In genomic region chr3:149085828-149086231, GRCh38 we compare ENCODE assay signal across 1 cellular context.
TF ChIP-seq lines count a peak whose summit lies in the region.

No MANE protein-coding gene starts in this region.

TF ChIP-seq in K562, 482 proteins besides CTCF, POLR2A, EP300 and RAD21 (continued from another document and continues in another):
- 0 out of 4 replicates have a peak, but pooled peaks of 1 of the 2 experiments have one; percentile 37 for TF ChIP-seq FOXK2 (conservative IDR thresholded peaks at IDR 0.05 in 1 of 2, IDR thresholded peaks at IDR 0.05 in 1 of 2; ENCODE audit: low read depth in 2 of 2)
- TF ChIP-seq REST (CRISPR knock-in tag; IDR thresholded peaks at IDR 0.05; ENCODE audit: low read depth), result no peak
- TF ChIP-seq CBX3 (IDR thresholded peaks at IDR 0.05; ENCODE audit: borderline replicate concordance in 1 of 2, low read length in 2 of 2), result 0 out of 3 replicates have a peak, but pooled peaks of 1 of the 2 experiments have one; percentile 18
- TF ChIP-seq MYBL2 (IDR thresholded peaks at IDR 0.05; ENCODE audit: low read depth), result no peak
- no peak for TF ChIP-seq MYBL2 (CRISPR knock-in tag; IDR thresholded peaks at IDR 0.05; ENCODE audit: borderline replicate concordance)
- TF ChIP-seq KAT7 (CRISPR knock-in tag; IDR thresholded peaks at IDR 0.05; ENCODE audit: borderline replicate concordance), result peak; percentile 44
- peak; percentile 13; the same call in 1 of the 2 replicates for TF ChIP-seq C11orf30 (IDR thresholded peaks at IDR 0.05; ENCODE audit: low read depth)
- no peak for TF ChIP-seq U2AF2 (optimal IDR thresholded peaks at IDR 0.05; ENCODE audit: low read depth, low read length)
- no peak for TF ChIP-seq CGGBP1 (CRISPR knock-in tag; IDR thresholded peaks at IDR 0.05)
- TF ChIP-seq ATF1 (CRISPR knock-in tag; IDR thresholded peaks at IDR 0.05), result no peak
- TF ChIP-seq ATF1 (tag; IDR thresholded peaks at IDR 0.05), result no peak
- no peak for TF ChIP-seq ZNF232 (CRISPR knock-in tag; IDR thresholded peaks at IDR 0.05)
- TF ChIP-seq LCOR (CRISPR knock-in tag; IDR thresholded peaks at IDR 0.05), result 0 out of 2 replicates have a peak, but pooled peaks have one; percentile 13
- peak; percentile 60; the same call in 1 of the 2 replicates for TF ChIP-seq ATF4 (CRISPR knock-in tag; IDR thresholded peaks at IDR 0.05)
- TF ChIP-seq FOSL1 (tag; conservative IDR thresholded peaks at IDR 0.05), result peak; percentile 52
- TF ChIP-seq MAFK (IDR thresholded peaks at IDR 0.05; ENCODE audit: low read length), result no peak
- no peak for TF ChIP-seq SMARCA5 (IDR thresholded peaks at IDR 0.05)
- TF ChIP-seq CTCFL (IDR thresholded peaks at IDR 0.05; ENCODE audit: borderline replicate concordance, insufficient read depth, low read depth, low read length, poor library complexity, severe bottlenecking), result no peak
- TF ChIP-seq ZNF212 (CRISPR knock-in tag; IDR thresholded peaks at IDR 0.05), result no peak
- TF ChIP-seq ZKSCAN1 (IDR thresholded peaks at IDR 0.05; ENCODE audit: low read depth, low read length), result peak; percentile 85; the same call in 1 of the 2 replicates
- no peak for TF ChIP-seq PHF20 (IDR thresholded peaks at IDR 0.05; ENCODE audit: partially characterized antibody)
- no peak for TF ChIP-seq CEBPG (CRISPR knock-in tag; IDR thresholded peaks at IDR 0.05)
- TF ChIP-seq CEBPG (tag; conservative IDR thresholded peaks at IDR 0.05 in 1 of 2, IDR thresholded peaks at IDR 0.05 in 1 of 2), result no peak
- TF ChIP-seq SMARCA4 (IDR thresholded peaks at IDR 0.05), result peak; percentile 95
- TF ChIP-seq PRDM10 (IDR thresholded peaks at IDR 0.05; ENCODE audit: partially characterized antibody), result no peak
- TF ChIP-seq ZBTB26 (CRISPR knock-in tag; IDR thresholded peaks at IDR 0.05), result no peak
- TF ChIP-seq RBM22 (IDR thresholded peaks at IDR 0.05; ENCODE audit: low read depth, low read length, poor library complexity, severe bottlenecking), result no peak
- no peak for TF ChIP-seq RNF219 (CRISPR knock-in tag; IDR thresholded peaks at IDR 0.05)
- TF ChIP-seq CREBBP (IDR thresholded peaks at IDR 0.05; ENCODE audit: low read depth, low read length), result no peak
- no peak for TF ChIP-seq RBM17 (IDR thresholded peaks at IDR 0.05; ENCODE audit: borderline replicate concordance, low read depth, low read length)
- no peak for TF ChIP-seq ZNF518B (CRISPR knock-in tag; IDR thresholded peaks at IDR 0.05)
- peak; percentile 94 for TF ChIP-seq TCF3 (CRISPR knock-in tag; IDR thresholded peaks at IDR 0.05)
- no peak for TF ChIP-seq SAFB (IDR thresholded peaks at IDR 0.05; ENCODE audit: borderline replicate concordance, low read depth, low read length)
- no peak for TF ChIP-seq RFX1 (IDR thresholded peaks at IDR 0.05)
- TF ChIP-seq NCOR1 (IDR thresholded peaks at IDR 0.05), result peak; percentile 91
- no peak for TF ChIP-seq ARHGAP35 (IDR thresholded peaks at IDR 0.05; ENCODE audit: partially characterized antibody)
- TF ChIP-seq PREB (CRISPR knock-in tag; IDR thresholded peaks at IDR 0.05), result no peak
- no peak for TF ChIP-seq POLR2G (IDR thresholded peaks at IDR 0.05; ENCODE audit: low read depth, low read length)
- peak; percentile 70 for TF ChIP-seq FOXM1 (IDR thresholded peaks at IDR 0.05; ENCODE audit: low read depth)
- no peak for TF ChIP-seq FOXM1 (CRISPR knock-in tag; IDR thresholded peaks at IDR 0.05; ENCODE audit: low read depth)
- no peak for TF ChIP-seq ADNP (tag; IDR thresholded peaks at IDR 0.05)
- no peak for TF ChIP-seq OTX1 (CRISPR knock-in tag; IDR thresholded peaks at IDR 0.05)
- TF ChIP-seq TCF15 (CRISPR knock-in tag; IDR thresholded peaks at IDR 0.05), result no peak
